ENCODE assay signal across 25 cellular contexts in the genomic region with DNA sequence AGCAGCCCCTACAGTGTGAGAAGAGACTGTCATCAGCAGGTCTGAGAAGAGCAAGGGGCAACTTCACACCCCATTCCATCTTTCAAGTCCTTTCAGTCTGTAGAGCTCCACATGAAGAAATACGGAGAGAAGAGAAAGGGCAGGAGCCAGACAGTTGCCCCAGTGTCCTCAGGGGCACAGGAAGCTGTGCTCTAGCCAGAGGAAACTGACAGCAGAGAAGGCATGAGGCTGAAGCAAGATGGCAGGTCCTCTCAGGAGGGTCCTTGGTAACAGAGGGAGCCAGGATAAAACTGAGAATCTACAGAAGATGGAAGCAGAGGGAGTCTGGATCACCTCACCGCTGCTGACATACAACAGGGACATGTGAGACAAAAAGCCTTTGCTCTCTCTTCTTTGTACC. TPM values are rescaled to one million over a fixed set of nuclear protein-coding genes. Genes with fewer than 3 reads are reported as not detected.
"Had no signal": no experiment of that assay in that cellular context is flagged by ENCODE, and none has a peak within 500 bp of the region (broad histone marks: within the 10 kb centered on the region; RNA-seq: fewer than 3 reads in every experiment).

No MANE protein-coding gene starts in this region.

- DNase-seq: activated CD4-positive, alpha-beta memory T cell treated with anti-CD3 and anti-CD28 coated beads for 36 hours; activated CD4-positive, alpha-beta T cell treated with anti-CD3 and anti-CD28 coated beads for 36 hours; activated CD4-positive, alpha-beta T cell treated with anti-CD3 and anti-CD28 coated beads, Interleukin-2, amount 10 ng/mL, durations not matched to agents 24 days and 14 days; activated CD4-positive, CD25-positive, alpha-beta regulatory T cell; activated CD4-positive, CD25-positive, alpha-beta regulatory T cell treated with anti-CD3 and anti-CD28 coated beads, Interleukin-2, amount 50 U/mL, for 72 hours; activated CD8-positive, alpha-beta memory T cell treated with anti-CD3 and anti-CD28 coated beads, Interleukin-2, amount 50 U/mL, for 48 hours; activated gamma-delta T cell; activated naive CD4-positive, alpha-beta T cell; activated naive CD4-positive, alpha-beta T cell treated with anti-CD3 and anti-CD28 coated beads, Interleukin-2, amount 10 ng/mL, durations not matched to agents 7 days and 5 days; activated naive CD8-positive, alpha-beta T cell treated with anti-CD3 and anti-CD28 coated beads, Interleukin-2, amount 10 ng/mL, durations not matched to agents 7 days and 5 days; activated T-cell treated with anti-CD3 and anti-CD28 coated beads for 4 hours; activated T-cell treated with anti-CD3 and anti-CD28 coated beads, Interleukin-2, amount 50 U/mL, for 24 hours; activated T-cell treated with anti-CD3 and anti-CD28 coated beads, Interleukin-2, amount 50 U/mL, for 72 hours; central memory CD4-positive, alpha-beta T cell; cerebellar nuclear complex; colonic mucosa; effector CD8-positive, alpha-beta T cell; foreskin fibroblast; head of caudate nucleus; T-helper 2 cell had no signal

- H3K36me3 ChIP-seq: ascending aorta, breast epithelium, cardiac muscle cell, colonic mucosa had no signal

- H3K9me3 ChIP-seq: ascending aorta, breast epithelium, colonic mucosa had no signal

- H3K9me3 Mint-ChIP-seq: activated CD4-positive, alpha-beta memory T cell treated with anti-CD3 and anti-CD28 coated beads for 36 hours; activated CD4-positive, alpha-beta T cell treated with anti-CD3 and anti-CD28 coated beads, Interleukin-2, amount 10 ng/mL, durations not matched to agents 24 days and 14 days; activated naive CD4-positive, alpha-beta T cell treated with anti-CD3 and anti-CD28 coated beads, Interleukin-2, amount 10 ng/mL, durations not matched to agents 7 days and 5 days; activated naive CD4-positive, alpha-beta T cell treated with anti-CD3 and anti-CD28 coated beads, Interleukin-2, amount 50 U/mL, for 72 hours; activated naive CD8-positive, alpha-beta T cell treated with anti-CD3 and anti-CD28 coated beads, Interleukin-2, amount 10 ng/mL, durations not matched to agents 7 days and 5 days; activated T-cell treated with anti-CD3 and anti-CD28 coated beads, Interleukin-2, amount 50 U/mL, for 24 hours; activated T-cell treated with anti-CD3 and anti-CD28 coated beads, Interleukin-2, amount 50 U/mL, for 72 hours had no signal

- H3K4me3 ChIP-seq: ascending aorta, breast epithelium, cardiac muscle cell, colonic mucosa had no signal

- H3K27ac Mint-ChIP-seq: activated CD4-positive, alpha-beta memory T cell treated with anti-CD3 and anti-CD28 coated beads for 36 hours; activated CD4-positive, alpha-beta T cell treated with anti-CD3 and anti-CD28 coated beads for 36 hours; activated CD4-positive, alpha-beta T cell treated with anti-CD3 and anti-CD28 coated beads, Interleukin-2, amount 10 ng/mL, durations not matched to agents 24 days and 14 days; activated naive CD4-positive, alpha-beta T cell treated with anti-CD3 and anti-CD28 coated beads, Interleukin-2, amount 10 ng/mL, durations not matched to agents 7 days and 5 days; activated naive CD4-positive, alpha-beta T cell treated with anti-CD3 and anti-CD28 coated beads, Interleukin-2, amount 50 U/mL, for 72 hours; activated naive CD8-positive, alpha-beta T cell treated with anti-CD3 and anti-CD28 coated beads, Interleukin-2, amount 10 ng/mL, durations not matched to agents 7 days and 5 days; activated T-cell treated with anti-CD3 and anti-CD28 coated beads, Interleukin-2, amount 50 U/mL, for 24 hours; activated T-cell treated with anti-CD3 and anti-CD28 coated beads, Interleukin-2, amount 50 U/mL, for 72 hours; brain had no signal

- H3K27me3 Mint-ChIP-seq: activated CD4-positive, alpha-beta memory T cell treated with anti-CD3 and anti-CD28 coated beads for 36 hours; activated CD4-positive, alpha-beta T cell treated with anti-CD3 and anti-CD28 coated beads for 36 hours; activated naive CD4-positive, alpha-beta T cell treated with anti-CD3 and anti-CD28 coated beads, Interleukin-2, amount 10 ng/mL, durations not matched to agents 7 days and 5 days; activated T-cell treated with anti-CD3 and anti-CD28 coated beads, Interleukin-2, amount 50 U/mL, for 24 hours; brain had no signal

- H3K4me3 Mint-ChIP-seq: activated CD4-positive, alpha-beta memory T cell treated with anti-CD3 and anti-CD28 coated beads for 36 hours; activated CD4-positive, alpha-beta T cell treated with anti-CD3 and anti-CD28 coated beads for 36 hours; activated CD4-positive, alpha-beta T cell treated with anti-CD3 and anti-CD28 coated beads, Interleukin-2, amount 10 ng/mL, durations not matched to agents 24 days and 14 days; activated naive CD4-positive, alpha-beta T cell treated with anti-CD3 and anti-CD28 coated beads, Interleukin-2, amount 10 ng/mL, durations not matched to agents 7 days and 5 days; activated naive CD8-positive, alpha-beta T cell treated with anti-CD3 and anti-CD28 coated beads, Interleukin-2, amount 10 ng/mL, durations not matched to agents 7 days and 5 days; activated T-cell treated with anti-CD3 and anti-CD28 coated beads, Interleukin-2, amount 50 U/mL, for 24 hours; activated T-cell treated with anti-CD3 and anti-CD28 coated beads, Interleukin-2, amount 50 U/mL, for 72 hours had no signal

- H3K4me1 ChIP-seq: ascending aorta, breast epithelium, colonic mucosa had no signal

- H3K27me3 ChIP-seq: ascending aorta, breast epithelium, cardiac muscle cell, colonic mucosa had no signal

- H3K4me1 Mint-ChIP-seq: activated CD4-positive, alpha-beta T cell treated with anti-CD3 and anti-CD28 coated beads for 36 hours; activated CD4-positive, alpha-beta T cell treated with anti-CD3 and anti-CD28 coated beads, Interleukin-2, amount 10 ng/mL, durations not matched to agents 24 days and 14 days; activated naive CD4-positive, alpha-beta T cell treated with anti-CD3 and anti-CD28 coated beads, Interleukin-2, amount 10 ng/mL, durations not matched to agents 7 days and 5 days; activated naive CD8-positive, alpha-beta T cell treated with anti-CD3 and anti-CD28 coated beads, Interleukin-2, amount 10 ng/mL, durations not matched to agents 7 days and 5 days had no signal

- H3K27ac ChIP-seq: ascending aorta, breast epithelium, cardiac muscle cell, colonic mucosa had no signal

- H3K36me3 Mint-ChIP-seq: activated CD4-positive, alpha-beta memory T cell treated with anti-CD3 and anti-CD28 coated beads for 36 hours; activated naive CD4-positive, alpha-beta T cell treated with anti-CD3 and anti-CD28 coated beads, Interleukin-2, amount 10 ng/mL, durations not matched to agents 7 days and 5 days; activated naive CD4-positive, alpha-beta T cell treated with anti-CD3 and anti-CD28 coated beads, Interleukin-2, amount 50 U/mL, for 72 hours; activated naive CD8-positive, alpha-beta T cell treated with anti-CD3 and anti-CD28 coated beads, Interleukin-2, amount 10 ng/mL, durations not matched to agents 7 days and 5 days had no signal

RNA-seq across cellular contexts. Expression of gene PLCH1, which starts 47.3 kb away (rescaled TPM):
- total RNA-seq: activated CD4-positive, alpha-beta T cell treated with anti-CD3 and anti-CD28 coated beads, Interleukin-2, amount 10 ng/mL, durations not matched to agents 24 days and 14 days; ascending aorta had no signal
